Comparison of ENCODE assay signal across 33 cellular contexts in genomic region chr13:30927595-30927994, GRCh38. TPM values are rescaled to one million over a fixed set of nuclear protein-coding genes. Genes with fewer than 3 reads are reported as not detected.
DNase-seq lines count a peak whose midpoint lies in the region; ATAC-seq, FAIRE-seq and TF ChIP-seq lines count a peak whose summit lies in the region.
"Had no signal": no experiment of that assay in that cellular context is flagged by ENCODE, and none has a peak within 500 bp of the region (broad histone marks: within the 10 kb centered on the region; RNA-seq: fewer than 3 reads in every experiment).

No MANE protein-coding gene starts in this region.

- H3K36me3 ChIP-seq in bronchial epithelial cell (ENCODE audit: control insufficient read depth, insufficient read depth, low read length), result no peaks in the 10 kb centered on the region
- H3K36me3 ChIP-seq: ovary had no signal

- no peak for FAIRE-seq in bronchial epithelial cell (lab: Jason Lieb, UNC)
- FAIRE-seq: A204.1, GM18507, small intestine had no signal

- H3K27me3 ChIP-seq in bronchial epithelial cell (ENCODE audit: control insufficient read depth, insufficient read depth, low read length), result no peaks in the 10 kb centered on the region
- H3K27me3 ChIP-seq: hepatocyte, ovary, tibial nerve had no signal

- peak; percentile 47 for DNase-seq in activated CD4-positive, alpha-beta T cell treated with anti-CD3 and anti-CD28 coated beads for 48 hours
- no peak for DNase-seq in activated CD4-positive, alpha-beta T cell treated with anti-CD3 and anti-CD28 coated beads for 1 hour
- DNase-seq in A172 (ENCODE audit: low spot score) (peak; percentile 5), bronchial epithelial cell (ENCODE audit: low read depth) (peak; percentile 69), omental fat pad (ENCODE audit: low spot score) (no peak), COR-L47 (lab: John Stamatoyannopoulos, UW) (no peak), ecto neural progenitor cell (ENCODE audit: low spot score) (no peak)
- DNase-seq: activated B cell treated with CpG ODN at 0.5 μM for 24 hours; activated CD4-positive, alpha-beta T cell treated with anti-CD3 and anti-CD28 coated beads, Interleukin-2, amount 50 U/mL, for 48 hours; activated CD8-positive, alpha-beta memory T cell treated with anti-CD3 and anti-CD28 coated beads, Interleukin-2, amount 50 U/mL, for 48 hours; activated gamma-delta T cell; DMS 273 treated with DMSO at 0.1 percent for 48 hours; endodermal cell; left colon; MV-4-11; NCI-H1436 treated with DMSO at 0.1 percent for 48 hours; NCI-H2081 treated with DMSO at 0.1 percent for 48 hours; NCI-H2227 treated with DMSO at 0.1 percent for 48 hours; NCI-H526; OCI-M1; ovary; retina; small intestine had no signal

- H3K4me3 ChIP-seq in bronchial epithelial cell (ENCODE audit: low read depth, low read length), result no peak overlapping the region
- H3K4me3 ChIP-seq: gastroesophageal sphincter, GM23338, hepatocyte, ovary, tibial nerve had no signal

- peak; percentile 13 for ATAC-seq in omental fat pad (ENCODE audit: low FRiP score)
- ATAC-seq in GM18505 (IDR thresholded peaks at IDR 0.05; ENCODE audit: unreplicated experiment), result no peak
- ATAC-seq: gastroesophageal sphincter, GM23338, left colon had no signal

- TF ChIP-seq CTCF in bronchial epithelial cell (IDR thresholded peaks at IDR 0.05; ENCODE audit: insufficient read depth, low read length, severe bottlenecking), result no peak
- no peak for TF ChIP-seq CTCF in omental fat pad (IDR thresholded peaks at IDR 0.05)

- TF ChIP-seq POLR2A in GM18505 (IDR thresholded peaks at IDR 0.05; ENCODE audit: borderline replicate concordance, extremely low read depth, insufficient read depth, insufficient read length), result no peak

RNA-seq across cellular contexts. Expression of gene TEX26, which starts 4.9 kb away (rescaled TPM):
- not detected in 2 replicates for total RNA-seq in A172 (2014; rRNA removed; shearing (Covaris generic))
- not detected in 2 replicates for total RNA-seq in bronchial epithelial cell
- 1 to 10 TPM in 1 of 4 donors, under 1 TPM in 2, not detected in 1; 0.36 to 1.5 (median 0.88) TPM for total RNA-seq in omental fat pad
- total RNA-seq: activated B cell treated with CpG ODN at 0.5 μM for 24 hours; endodermal cell; GM23338; IMR-90; left colon; LHCN-M2; ovary; T-helper 1 cell treated with Interleukin-12 subunit alpha and Interleukin-12 subunit beta and Interleukin-4 antibody, amounts not matched to agents 30 ng/mL and 1 ng/mL, for 36 hours; tibial nerve had no signal

RNA-seq across cellular contexts. Expression of gene MEDAG, which starts 21.5 kb away (rescaled TPM):
- total RNA-seq in A172 (2014; rRNA removed; shearing (Covaris generic)), result not detected in 2 replicates
- total RNA-seq in bronchial epithelial cell, result 0.53 TPM in 1 of 2 replicates, not detected in the other
- total RNA-seq in omental fat pad, result 100 to 1,000 TPM; 113 to 601 (median 377) TPM
- total RNA-seq: activated B cell treated with CpG ODN at 0.5 μM for 24 hours; T-helper 1 cell treated with Interleukin-12 subunit alpha and Interleukin-12 subunit beta and Interleukin-4 antibody, amounts not matched to agents 30 ng/mL and 1 ng/mL, for 36 hours had no signal

Comparison
In these comparisons a context has a peak if more than half of its experiments do, and no peak if none do; other contexts are left out.
1. DNase-seq: peak in activated CD4-positive, alpha-beta T cell treated with anti-CD3 and anti-CD28 coated beads for 48 hours (single experiment), A172 (single experiment) and bronchial epithelial cell (single experiment); none in activated CD4-positive, alpha-beta T cell treated with anti-CD3 and anti-CD28 coated beads for 1 hour (single experiment), omental fat pad (single experiment), COR-L47 (single experiment) and ecto neural progenitor cell (single experiment).
2. RNA of gene MEDAG, which starts 21.5 kb away (total RNA-seq): 113 to 601 TPM in omental fat pad; 0.53 TPM in bronchial epithelial cell and not detected in A172; every median in the first group is over 10 times any median in the second.